1 cellular context compared by ENCODE assay signal in the genomic region with DNA sequence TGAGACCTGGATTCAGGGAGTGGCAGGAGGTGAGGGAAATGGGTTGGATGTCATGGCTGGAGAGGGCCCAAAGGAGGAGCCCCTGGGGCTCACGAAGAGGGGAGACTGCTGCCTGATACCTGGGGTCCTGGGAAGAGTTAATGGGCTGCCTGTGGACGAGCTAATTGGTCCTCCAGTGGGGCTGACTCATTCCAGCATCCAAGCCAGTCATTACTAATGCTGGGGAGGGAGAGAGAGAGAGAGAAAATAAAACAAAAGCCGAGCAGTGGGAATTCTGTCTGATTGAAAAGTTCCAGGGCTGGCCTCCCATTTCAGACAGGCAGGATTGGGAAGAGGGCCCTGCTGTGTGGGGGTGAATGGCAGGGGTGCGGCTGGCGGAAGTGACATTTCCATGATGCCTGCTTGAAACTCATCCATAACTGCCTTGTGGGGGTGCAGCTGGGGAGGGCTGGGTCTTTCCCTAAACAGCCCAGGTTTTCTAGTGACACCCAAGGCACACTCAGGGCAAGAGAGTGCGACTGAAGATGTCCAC.
TF ChIP-seq lines count a peak whose summit lies in the region.

No MANE protein-coding gene starts in this region.

TF ChIP-seq in H1, 55 proteins besides CTCF, POLR2A, EP300 and RAD21 (continued from another document):
- no peak for TF ChIP-seq SIX5 (IDR thresholded peaks at IDR 0.05; ENCODE audit: low read depth, low read length)
- no peak for TF ChIP-seq POU5F1 (IDR thresholded peaks at IDR 0.05; ENCODE audit: low read depth, low read length)
- TF ChIP-seq ASH2L (IDR thresholded peaks at IDR 0.05; ENCODE audit: low read length) = no peak
- TF ChIP-seq FOSL1 (IDR thresholded peaks at IDR 0.05; ENCODE audit: insufficient read depth, low read depth, low read length) = no peak
- TF ChIP-seq JUN (IDR thresholded peaks at IDR 0.05; ENCODE audit: low read depth, low read length) = no peak
- no peak for TF ChIP-seq JUND (IDR thresholded peaks at IDR 0.05; ENCODE audit: low read length)
- no peak for TF ChIP-seq GABPA (IDR thresholded peaks at IDR 0.05; ENCODE audit: borderline replicate concordance, insufficient read depth, low read length)
- no peak for TF ChIP-seq SAP30 (IDR thresholded peaks at IDR 0.05; ENCODE audit: insufficient read depth, insufficient replicate concordance, low read length)
- TF ChIP-seq POLR2AphosphoS5 (IDR thresholded peaks at IDR 0.05; ENCODE audit: low read depth, low read length) = no peak
- TF ChIP-seq, protein P1, sequence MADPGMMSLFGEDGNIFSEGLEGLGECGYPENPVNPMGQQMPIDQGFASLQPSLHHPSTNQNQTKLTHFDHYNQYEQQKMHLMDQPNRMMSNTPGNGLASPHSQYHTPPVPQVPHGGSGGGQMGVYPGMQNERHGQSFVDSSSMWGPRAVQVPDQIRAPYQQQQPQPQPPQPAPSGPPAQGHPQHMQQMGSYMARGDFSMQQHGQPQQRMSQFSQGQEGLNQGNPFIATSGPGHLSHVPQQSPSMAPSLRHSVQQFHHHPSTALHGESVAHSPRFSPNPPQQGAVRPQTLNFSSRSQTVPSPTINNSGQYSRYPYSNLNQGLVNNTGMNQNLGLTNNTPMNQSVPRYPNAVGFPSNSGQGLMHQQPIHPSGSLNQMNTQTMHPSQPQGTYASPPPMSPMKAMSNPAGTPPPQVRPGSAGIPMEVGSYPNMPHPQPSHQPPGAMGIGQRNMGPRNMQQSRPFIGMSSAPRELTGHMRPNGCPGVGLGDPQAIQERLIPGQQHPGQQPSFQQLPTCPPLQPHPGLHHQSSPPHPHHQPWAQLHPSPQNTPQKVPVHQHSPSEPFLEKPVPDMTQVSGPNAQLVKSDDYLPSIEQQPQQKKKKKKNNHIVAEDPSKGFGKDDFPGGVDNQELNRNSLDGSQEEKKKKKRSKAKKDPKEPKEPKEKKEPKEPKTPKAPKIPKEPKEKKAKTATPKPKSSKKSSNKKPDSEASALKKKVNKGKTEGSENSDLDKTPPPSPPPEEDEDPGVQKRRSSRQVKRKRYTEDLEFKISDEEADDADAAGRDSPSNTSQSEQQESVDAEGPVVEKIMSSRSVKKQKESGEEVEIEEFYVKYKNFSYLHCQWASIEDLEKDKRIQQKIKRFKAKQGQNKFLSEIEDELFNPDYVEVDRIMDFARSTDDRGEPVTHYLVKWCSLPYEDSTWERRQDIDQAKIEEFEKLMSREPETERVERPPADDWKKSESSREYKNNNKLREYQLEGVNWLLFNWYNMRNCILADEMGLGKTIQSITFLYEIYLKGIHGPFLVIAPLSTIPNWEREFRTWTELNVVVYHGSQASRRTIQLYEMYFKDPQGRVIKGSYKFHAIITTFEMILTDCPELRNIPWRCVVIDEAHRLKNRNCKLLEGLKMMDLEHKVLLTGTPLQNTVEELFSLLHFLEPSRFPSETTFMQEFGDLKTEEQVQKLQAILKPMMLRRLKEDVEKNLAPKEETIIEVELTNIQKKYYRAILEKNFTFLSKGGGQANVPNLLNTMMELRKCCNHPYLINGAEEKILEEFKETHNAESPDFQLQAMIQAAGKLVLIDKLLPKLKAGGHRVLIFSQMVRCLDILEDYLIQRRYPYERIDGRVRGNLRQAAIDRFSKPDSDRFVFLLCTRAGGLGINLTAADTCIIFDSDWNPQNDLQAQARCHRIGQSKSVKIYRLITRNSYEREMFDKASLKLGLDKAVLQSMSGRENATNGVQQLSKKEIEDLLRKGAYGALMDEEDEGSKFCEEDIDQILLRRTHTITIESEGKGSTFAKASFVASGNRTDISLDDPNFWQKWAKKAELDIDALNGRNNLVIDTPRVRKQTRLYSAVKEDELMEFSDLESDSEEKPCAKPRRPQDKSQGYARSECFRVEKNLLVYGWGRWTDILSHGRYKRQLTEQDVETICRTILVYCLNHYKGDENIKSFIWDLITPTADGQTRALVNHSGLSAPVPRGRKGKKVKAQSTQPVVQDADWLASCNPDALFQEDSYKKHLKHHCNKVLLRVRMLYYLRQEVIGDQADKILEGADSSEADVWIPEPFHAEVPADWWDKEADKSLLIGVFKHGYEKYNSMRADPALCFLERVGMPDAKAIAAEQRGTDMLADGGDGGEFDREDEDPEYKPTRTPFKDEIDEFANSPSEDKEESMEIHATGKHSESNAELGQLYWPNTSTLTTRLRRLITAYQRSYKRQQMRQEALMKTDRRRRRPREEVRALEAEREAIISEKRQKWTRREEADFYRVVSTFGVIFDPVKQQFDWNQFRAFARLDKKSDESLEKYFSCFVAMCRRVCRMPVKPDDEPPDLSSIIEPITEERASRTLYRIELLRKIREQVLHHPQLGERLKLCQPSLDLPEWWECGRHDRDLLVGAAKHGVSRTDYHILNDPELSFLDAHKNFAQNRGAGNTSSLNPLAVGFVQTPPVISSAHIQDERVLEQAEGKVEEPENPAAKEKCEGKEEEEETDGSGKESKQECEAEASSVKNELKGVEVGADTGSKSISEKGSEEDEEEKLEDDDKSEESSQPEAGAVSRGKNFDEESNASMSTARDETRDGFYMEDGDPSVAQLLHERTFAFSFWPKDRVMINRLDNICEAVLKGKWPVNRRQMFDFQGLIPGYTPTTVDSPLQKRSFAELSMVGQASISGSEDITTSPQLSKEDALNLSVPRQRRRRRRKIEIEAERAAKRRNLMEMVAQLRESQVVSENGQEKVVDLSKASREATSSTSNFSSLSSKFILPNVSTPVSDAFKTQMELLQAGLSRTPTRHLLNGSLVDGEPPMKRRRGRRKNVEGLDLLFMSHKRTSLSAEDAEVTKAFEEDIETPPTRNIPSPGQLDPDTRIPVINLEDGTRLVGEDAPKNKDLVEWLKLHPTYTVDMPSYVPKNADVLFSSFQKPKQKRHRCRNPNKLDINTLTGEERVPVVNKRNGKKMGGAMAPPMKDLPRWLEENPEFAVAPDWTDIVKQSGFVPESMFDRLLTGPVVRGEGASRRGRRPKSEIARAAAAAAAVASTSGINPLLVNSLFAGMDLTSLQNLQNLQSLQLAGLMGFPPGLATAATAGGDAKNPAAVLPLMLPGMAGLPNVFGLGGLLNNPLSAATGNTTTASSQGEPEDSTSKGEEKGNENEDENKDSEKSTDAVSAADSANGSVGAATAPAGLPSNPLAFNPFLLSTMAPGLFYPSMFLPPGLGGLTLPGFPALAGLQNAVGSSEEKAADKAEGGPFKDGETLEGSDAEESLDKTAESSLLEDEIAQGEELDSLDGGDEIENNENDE (IDR thresholded peaks at IDR 0.05; ENCODE audit: insufficient replicate concordance, low read length) = no peak
- no peak for TF ChIP-seq PHF8 (conservative IDR thresholded peaks at IDR 0.05; ENCODE audit: low read depth, low read length)
- TF ChIP-seq SRF (IDR thresholded peaks at IDR 0.05; ENCODE audit: low read depth, low read length) = no peak
- no peak for TF ChIP-seq TEAD4 (IDR thresholded peaks at IDR 0.05; ENCODE audit: low read depth, low read length)
- TF ChIP-seq MAFK (IDR thresholded peaks at IDR 0.05; ENCODE audit: low read depth, low read length) = no peak
TF ChIP-seq in H1: peak in this region for 0.
